In genomic region chr21:41671859-41672542, GRCh38 we compare ENCODE assay signal across 1 cellular context.
TF ChIP-seq lines count a peak whose summit lies in the region.

No MANE protein-coding gene starts in this region.

TF ChIP-seq in H1, 55 proteins besides CTCF, POLR2A, EP300 and RAD21 (continued from another document):
- TF ChIP-seq HDAC2 (IDR thresholded peaks at IDR 0.05; ENCODE audit: borderline replicate concordance in 1 of 2, low read depth in 2 of 2, low read length in 2 of 2): no peak
- TF ChIP-seq TAF7 (optimal IDR thresholded peaks at IDR 0.05; ENCODE audit: borderline replicate concordance, low read depth, low read length): no peak
- TF ChIP-seq SRF (IDR thresholded peaks at IDR 0.05; ENCODE audit: low read depth, low read length): no peak
- TF ChIP-seq SIRT6 (IDR thresholded peaks at IDR 0.05; ENCODE audit: low read length): no peak
- no peak for TF ChIP-seq TEAD4 (IDR thresholded peaks at IDR 0.05; ENCODE audit: low read depth, low read length)
- TF ChIP-seq SUZ12 (IDR thresholded peaks at IDR 0.05; ENCODE audit: low read length): no peak
- no peak for TF ChIP-seq PHF8 (conservative IDR thresholded peaks at IDR 0.05; ENCODE audit: low read depth, low read length)
- no peak for TF ChIP-seq EZH2 (IDR thresholded peaks at IDR 0.05; ENCODE audit: low read depth, low read length, severe bottlenecking)
- no peak for TF ChIP-seq KDM5A (IDR thresholded peaks at IDR 0.05; ENCODE audit: low read length)
